In the genomic region with DNA sequence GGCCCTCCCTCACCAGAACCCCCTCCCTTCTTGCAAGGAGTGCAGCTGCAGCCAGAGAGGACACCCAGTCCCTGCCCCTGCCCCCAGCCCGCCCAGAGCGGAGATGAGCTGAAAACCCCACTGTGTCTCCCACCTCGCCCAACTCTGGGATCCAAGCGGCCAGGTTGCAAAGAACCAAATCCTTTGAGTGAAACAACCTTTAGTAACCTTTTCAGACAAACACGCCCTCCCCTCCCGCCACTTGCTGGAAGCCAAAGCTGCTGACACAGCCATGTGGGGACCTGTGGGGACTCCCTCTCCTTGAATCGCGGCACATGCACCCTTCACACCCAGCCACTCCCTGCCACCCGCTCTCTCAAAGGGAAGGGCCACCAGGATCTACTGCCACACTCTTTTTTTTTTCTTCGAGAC, we compare ENCODE assay signal across 21 cellular contexts.
DNase-seq lines count a peak whose midpoint lies in the region; ATAC-seq and TF ChIP-seq lines count a peak whose summit lies in the region.
"Had no signal": no experiment of that assay in that cellular context is flagged by ENCODE, and none has a peak within 500 bp of the region (broad histone marks: within the 10 kb centered on the region; RNA-seq: fewer than 3 reads in every experiment).

No MANE protein-coding gene starts in this region.

- DNase-seq in COR-L47 (lab: John Stamatoyannopoulos, UW): peak; percentile 36
- peak; percentile 71 for DNase-seq in NCI-H510A (lab: John Stamatoyannopoulos, UW)
- DNase-seq in esophagus squamous epithelium (lab: John Stamatoyannopoulos, UW): no peak
- DNase-seq in prostate gland (ENCODE audit: low spot score): peak; percentile 48
- DNase-seq in AG08395 (ENCODE audit: low spot score): no peak
- DNase-seq in T-helper 2 cell treated with Interferon-gamma antibody and Interleukin-4, amounts not matched to agents 5 μg/mL and 100 μg/mL, for 36 hours (ENCODE audit: low spot score): no peak
- no peak for DNase-seq in LoVo (ENCODE audit: low spot score)
- DNase-seq: activated CD8-positive, alpha-beta T cell treated with anti-CD3 and anti-CD28 coated beads for 36 hours; activated naive CD8-positive, alpha-beta T cell treated with anti-CD3 and anti-CD28 coated beads, Interleukin-2, amount 10 ng/mL, durations not matched to agents 7 days and 5 days; activated T-cell treated with anti-CD3 and anti-CD28 coated beads, Interleukin-2, amount 50 U/mL, for 72 hours; effector CD4-positive, alpha-beta T cell; heart right ventricle; Kasumi-1; NCI-H146; NCI-H2227 treated with DMSO at 0.1 percent for 48 hours; SIG-M5; stimulated activated CD4-positive, alpha-beta T cell treated with anti-CD3 and anti-CD28 coated beads, Interleukin-1b, Interleukin-23, amount 100 ng/mL, for 48 hours; T-helper 2 cell had no signal

- H3K27ac Mint-ChIP-seq in T-helper 2 cell treated with Interferon-gamma antibody and Interleukin-4, amounts not matched to agents 5 μg/mL and 100 μg/mL, for 36 hours: no peak overlapping the region
- H3K27ac Mint-ChIP-seq: activated CD8-positive, alpha-beta T cell treated with anti-CD3 and anti-CD28 coated beads for 36 hours; activated naive CD8-positive, alpha-beta T cell treated with anti-CD3 and anti-CD28 coated beads, Interleukin-2, amount 10 ng/mL, durations not matched to agents 7 days and 5 days; activated T-cell treated with anti-CD3 and anti-CD28 coated beads, Interleukin-2, amount 50 U/mL, for 72 hours; mesothelial cell of epicardium; WTC11 had no signal

- H3K27ac ChIP-seq in esophagus squamous epithelium: peak overlapping the region in 3 of 4 donors; percentile 23 to 67 (median 62)
- peak overlapping the region in 1 of 2 donors; percentile 35 for H3K27ac ChIP-seq in prostate gland

- H3K4me3 ChIP-seq in esophagus squamous epithelium: no peak overlapping the region
- H3K4me3 ChIP-seq in prostate gland: no peak overlapping the region
- H3K4me3 ChIP-seq: heart right ventricle had no signal

- WGBS in esophagus squamous epithelium, 2 donors: 49 to 55% methylated on average over 6 to 8 of the region's 10 CpGs
- 63% methylated on average over 10 of the region's 10 CpGs for WGBS in prostate gland

- no peak for TF ChIP-seq POLR2A in esophagus squamous epithelium (IDR thresholded peaks at IDR 0.05)
- no peak for TF ChIP-seq POLR2A in prostate gland (IDR thresholded peaks at IDR 0.05)

- H3K36me3 ChIP-seq in esophagus squamous epithelium: no peaks in the 10 kb centered on the region
- no peaks in the 10 kb centered on the region for H3K36me3 ChIP-seq in prostate gland
- H3K36me3 ChIP-seq: heart right ventricle had no signal

- no peak for TF ChIP-seq CTCF in esophagus squamous epithelium (IDR thresholded peaks at IDR 0.05)
- no peak for TF ChIP-seq CTCF in prostate gland (IDR thresholded peaks at IDR 0.05)

- H3K27me3 Mint-ChIP-seq in T-helper 2 cell treated with Interferon-gamma antibody and Interleukin-4, amounts not matched to agents 5 μg/mL and 100 μg/mL, for 36 hours (ENCODE audit: low read depth): no peaks in the 10 kb centered on the region
- H3K27me3 Mint-ChIP-seq: activated CD8-positive, alpha-beta T cell treated with anti-CD3 and anti-CD28 coated beads for 36 hours; activated naive CD8-positive, alpha-beta T cell treated with anti-CD3 and anti-CD28 coated beads, Interleukin-2, amount 10 ng/mL, durations not matched to agents 7 days and 5 days had no signal

- intact Hi-C loops in esophagus squamous epithelium (cut with DNase I) (loop anchor here (10.0 kb wide), 1 partner anchor 113 kb away; no protein-coding TSS in a partner anchor), prostate gland (cut with DNase I) (no loop called here)

- H3K4me1 Mint-ChIP-seq in T-helper 2 cell treated with Interferon-gamma antibody and Interleukin-4, amounts not matched to agents 5 μg/mL and 100 μg/mL, for 36 hours (ENCODE audit: low read depth): no peaks in the 10 kb centered on the region
- H3K4me1 Mint-ChIP-seq: activated naive CD8-positive, alpha-beta T cell treated with anti-CD3 and anti-CD28 coated beads, Interleukin-2, amount 10 ng/mL, durations not matched to agents 7 days and 5 days had no signal

- no peaks in the 10 kb centered on the region for H3K27me3 ChIP-seq in esophagus squamous epithelium
- no peaks in the 10 kb centered on the region for H3K27me3 ChIP-seq in prostate gland (replicated peaks; ENCODE audit: insufficient read depth)
- H3K27me3 ChIP-seq: heart right ventricle had no signal

- H3K9me3 ChIP-seq in esophagus squamous epithelium: no peaks in the 10 kb centered on the region
- H3K9me3 ChIP-seq in prostate gland: no peaks in the 10 kb centered on the region

- no peak overlapping the region for H3K4me3 Mint-ChIP-seq in T-helper 2 cell treated with Interferon-gamma antibody and Interleukin-4, amounts not matched to agents 5 μg/mL and 100 μg/mL, for 36 hours
- H3K4me3 Mint-ChIP-seq: activated CD8-positive, alpha-beta T cell treated with anti-CD3 and anti-CD28 coated beads for 36 hours; activated naive CD8-positive, alpha-beta T cell treated with anti-CD3 and anti-CD28 coated beads, Interleukin-2, amount 10 ng/mL, durations not matched to agents 7 days and 5 days; activated T-cell treated with anti-CD3 and anti-CD28 coated beads, Interleukin-2, amount 50 U/mL, for 72 hours; mesothelial cell of epicardium; WTC11 had no signal

- H3K4me1 ChIP-seq in esophagus squamous epithelium: peaks cover 53 to 95% (median 56%) of the 10 kb centered on the region in 3 donors
- peaks cover 42% of the 10 kb centered on the region for H3K4me1 ChIP-seq in prostate gland (replicated peaks)

- H3K9me3 Mint-ChIP-seq in T-helper 2 cell treated with Interferon-gamma antibody and Interleukin-4, amounts not matched to agents 5 μg/mL and 100 μg/mL, for 36 hours: no peaks in the 10 kb centered on the region
- H3K9me3 Mint-ChIP-seq: activated CD8-positive, alpha-beta T cell treated with anti-CD3 and anti-CD28 coated beads for 36 hours; activated naive CD8-positive, alpha-beta T cell treated with anti-CD3 and anti-CD28 coated beads, Interleukin-2, amount 10 ng/mL, durations not matched to agents 7 days and 5 days; activated T-cell treated with anti-CD3 and anti-CD28 coated beads, Interleukin-2, amount 50 U/mL, for 72 hours; mesothelial cell of epicardium had no signal

- no peak for ATAC-seq in HG03342 (IDR thresholded peaks at IDR 0.05; ENCODE audit: unreplicated experiment)
- ATAC-seq: activated CD8-positive, alpha-beta T cell treated with anti-CD3 and anti-CD28 coated beads for 36 hours; activated T-cell treated with anti-CD3 and anti-CD28 coated beads, Interleukin-2, amount 50 U/mL, for 72 hours; heart right ventricle; WTC11 had no signal

- H3K36me3 Mint-ChIP-seq in T-helper 2 cell treated with Interferon-gamma antibody and Interleukin-4, amounts not matched to agents 5 μg/mL and 100 μg/mL, for 36 hours (ENCODE audit: low read depth): no peaks in the 10 kb centered on the region
- H3K36me3 Mint-ChIP-seq: activated naive CD8-positive, alpha-beta T cell treated with anti-CD3 and anti-CD28 coated beads, Interleukin-2, amount 10 ng/mL, durations not matched to agents 7 days and 5 days; mesothelial cell of epicardium; WTC11 had no signal

Comparison
In these comparisons a context has a peak if more than half of its experiments do, and no peak if none do; other contexts are left out.
1. DNase-seq: peak in COR-L47 (single experiment), NCI-H510A (single experiment) and prostate gland (single experiment); none in esophagus squamous epithelium (single experiment), AG08395 (single experiment), T-helper 2 cell treated with Interferon-gamma antibody and Interleukin-4, amounts not matched to agents 5 μg/mL and 100 μg/mL, for 36 hours (single experiment) and LoVo (single experiment).